Comparison of ENCODE assay signal across 1 cellular context in the genomic region with DNA sequence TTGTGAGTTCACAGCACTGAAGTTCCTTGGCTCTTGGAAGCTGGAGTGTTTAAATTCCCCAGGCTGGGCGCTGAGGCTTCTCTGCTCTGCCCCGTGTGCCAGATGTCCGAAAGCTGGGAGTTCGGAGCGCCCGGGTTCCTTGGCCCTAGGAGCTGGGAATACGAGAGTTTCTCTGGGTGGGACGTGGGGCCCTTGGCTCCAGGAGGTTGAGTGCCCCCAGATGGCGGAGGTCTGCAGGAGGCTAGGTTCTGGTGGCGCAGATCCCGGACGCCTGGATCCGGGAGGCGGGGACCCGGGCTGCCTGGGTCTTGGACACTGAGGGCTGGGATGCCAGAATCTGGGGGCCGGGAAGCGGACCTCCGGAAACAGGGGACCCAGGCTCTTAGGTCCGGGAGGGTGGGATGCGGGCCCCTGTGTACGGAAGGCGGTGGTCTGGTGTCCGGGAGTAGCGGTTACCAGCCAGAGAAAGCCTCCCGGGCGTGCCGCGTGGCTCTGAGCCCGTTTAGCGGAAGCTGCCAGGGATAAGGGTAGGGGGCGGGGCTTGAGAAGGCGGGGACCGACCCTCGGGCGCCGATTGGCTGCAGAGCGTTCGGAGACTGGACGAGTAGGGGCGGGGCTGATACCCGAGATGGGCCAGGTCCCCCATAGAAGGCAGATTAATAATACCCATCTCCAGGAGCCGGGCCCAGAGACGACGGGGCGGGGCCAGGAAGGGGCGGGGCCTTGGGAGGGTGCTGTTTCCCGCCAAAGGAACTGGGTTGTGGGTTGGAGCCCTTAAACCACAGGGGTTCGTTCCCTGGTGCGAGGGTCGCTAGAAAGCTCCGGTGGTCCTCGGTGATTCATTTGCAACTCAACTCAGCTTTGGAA.
TF ChIP-seq lines count a peak whose summit lies in the region.

Gene SLC1A5 (minus strand): TSS at position 494 of the 867 bp plus-strand sequence. CDS start 629 bp downstream, outside the sequence.

TF ChIP-seq in HepG2, 621 proteins besides CTCF, POLR2A, EP300 and RAD21 (continued from another document and continues in another):
- TF ChIP-seq, protein P1, sequence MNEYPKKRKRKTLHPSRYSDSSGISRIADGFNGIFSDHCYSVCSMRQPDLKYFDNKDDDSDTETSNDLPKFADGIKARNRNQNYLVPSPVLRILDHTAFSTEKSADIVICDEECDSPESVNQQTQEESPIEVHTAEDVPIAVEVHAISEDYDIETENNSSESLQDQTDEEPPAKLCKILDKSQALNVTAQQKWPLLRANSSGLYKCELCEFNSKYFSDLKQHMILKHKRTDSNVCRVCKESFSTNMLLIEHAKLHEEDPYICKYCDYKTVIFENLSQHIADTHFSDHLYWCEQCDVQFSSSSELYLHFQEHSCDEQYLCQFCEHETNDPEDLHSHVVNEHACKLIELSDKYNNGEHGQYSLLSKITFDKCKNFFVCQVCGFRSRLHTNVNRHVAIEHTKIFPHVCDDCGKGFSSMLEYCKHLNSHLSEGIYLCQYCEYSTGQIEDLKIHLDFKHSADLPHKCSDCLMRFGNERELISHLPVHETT (CRISPR knock-in tag; conservative IDR thresholded peaks at IDR 0.05), result no peak; the same call in 1 of the 2 replicates
- TF ChIP-seq MEF2D (CRISPR knock-in tag; IDR thresholded peaks at IDR 0.05) (0 out of 2 replicates have a peak, but pooled peaks have one; percentile 57), ZNF280D (CRISPR knock-in tag; IDR thresholded peaks at IDR 0.05) (no peak), GZF1 (CRISPR knock-in tag; IDR thresholded peaks at IDR 0.05) (no peak), ZNF180 (CRISPR knock-in tag; IDR thresholded peaks at IDR 0.05; ENCODE audit: borderline replicate concordance, low read depth) (no peak), ZNF660 (CRISPR knock-in tag; IDR thresholded peaks at IDR 0.05; ENCODE audit: borderline replicate concordance, low read depth) (no peak), ZBTB38 (CRISPR knock-in tag; IDR thresholded peaks at IDR 0.05) (peak; percentile 42; the same call in 1 of the 2 replicates), PRDM10 (CRISPR knock-in tag; IDR thresholded peaks at IDR 0.05; ENCODE audit: low read depth) (no peak), STAT5B (CRISPR knock-in tag; IDR thresholded peaks at IDR 0.05) (0 out of 2 replicates have a peak, but pooled peaks have one; percentile 29), ZNF569 (CRISPR knock-in tag; IDR thresholded peaks at IDR 0.05; ENCODE audit: borderline replicate concordance) (no peak; the same call in 1 of the 2 replicates), ZNF326 (CRISPR knock-in tag; IDR thresholded peaks at IDR 0.05; ENCODE audit: borderline replicate concordance) (no peak), HES4 (CRISPR knock-in tag; IDR thresholded peaks at IDR 0.05; ENCODE audit: borderline replicate concordance) (peak; percentile 68; the same call in 1 of the 2 replicates), SMAD3 (CRISPR knock-in tag; IDR thresholded peaks at IDR 0.05) (peak; percentile 68; the same call in 1 of the 2 replicates), NR2F2 (IDR thresholded peaks at IDR 0.05; ENCODE audit: borderline replicate concordance, low read depth) (0 out of 2 replicates have a peak, but pooled peaks have one; percentile 15), KDM6A (CRISPR knock-in tag; IDR thresholded peaks at IDR 0.05; ENCODE audit: low read depth) (no peak), HNRNPLL (IDR thresholded peaks at IDR 0.05; ENCODE audit: low read depth, low read length, poor library complexity, severe bottlenecking) (peak; percentile 62), ZNF337 (CRISPR knock-in tag; IDR thresholded peaks at IDR 0.05; ENCODE audit: borderline replicate concordance, low read depth) (no peak), PPARG (CRISPR knock-in tag; conservative IDR thresholded peaks at IDR 0.05) (no peak), ZNF121 (CRISPR knock-in tag; IDR thresholded peaks at IDR 0.05) (0 out of 2 replicates have a peak, but pooled peaks have one; percentile 30), PRMT3 (CRISPR knock-in tag; IDR thresholded peaks at IDR 0.05; ENCODE audit: borderline replicate concordance, low read depth) (no peak), MTA3 (CRISPR knock-in tag; IDR thresholded peaks at IDR 0.05) (no peak), MATR3 (CRISPR knock-in tag; IDR thresholded peaks at IDR 0.05) (no peak), TCF12 (IDR thresholded peaks at IDR 0.05) (no peak), TCF12 (CRISPR knock-in tag; IDR thresholded peaks at IDR 0.05) (no peak), ZSCAN12 (CRISPR knock-in tag; IDR thresholded peaks at IDR 0.05) (peak; percentile 74), SIN3B (IDR thresholded peaks at IDR 0.05; ENCODE audit: low read length) (no peak)
- TF ChIP-seq, protein P2, sequence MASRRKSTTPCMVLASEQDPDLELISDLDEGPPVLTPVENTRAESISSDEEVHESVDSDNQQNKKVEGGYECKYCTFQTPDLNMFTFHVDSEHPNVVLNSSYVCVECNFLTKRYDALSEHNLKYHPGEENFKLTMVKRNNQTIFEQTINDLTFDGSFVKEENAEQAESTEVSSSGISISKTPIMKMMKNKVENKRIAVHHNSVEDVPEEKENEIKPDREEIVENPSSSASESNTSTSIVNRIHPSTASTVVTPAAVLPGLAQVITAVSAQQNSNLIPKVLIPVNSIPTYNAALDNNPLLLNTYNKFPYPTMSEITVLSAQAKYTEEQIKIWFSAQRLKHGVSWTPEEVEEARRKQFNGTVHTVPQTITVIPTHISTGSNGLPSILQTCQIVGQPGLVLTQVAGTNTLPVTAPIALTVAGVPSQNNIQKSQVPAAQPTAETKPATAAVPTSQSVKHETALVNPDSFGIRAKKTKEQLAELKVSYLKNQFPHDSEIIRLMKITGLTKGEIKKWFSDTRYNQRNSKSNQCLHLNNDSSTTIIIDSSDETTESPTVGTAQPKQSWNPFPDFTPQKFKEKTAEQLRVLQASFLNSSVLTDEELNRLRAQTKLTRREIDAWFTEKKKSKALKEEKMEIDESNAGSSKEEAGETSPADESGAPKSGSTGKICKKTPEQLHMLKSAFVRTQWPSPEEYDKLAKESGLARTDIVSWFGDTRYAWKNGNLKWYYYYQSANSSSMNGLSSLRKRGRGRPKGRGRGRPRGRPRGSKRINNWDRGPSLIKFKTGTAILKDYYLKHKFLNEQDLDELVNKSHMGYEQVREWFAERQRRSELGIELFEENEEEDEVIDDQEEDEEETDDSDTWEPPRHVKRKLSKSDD (CRISPR knock-in tag; IDR thresholded peaks at IDR 0.05; ENCODE audit: low read depth), result no peak
- TF ChIP-seq, protein P3, sequence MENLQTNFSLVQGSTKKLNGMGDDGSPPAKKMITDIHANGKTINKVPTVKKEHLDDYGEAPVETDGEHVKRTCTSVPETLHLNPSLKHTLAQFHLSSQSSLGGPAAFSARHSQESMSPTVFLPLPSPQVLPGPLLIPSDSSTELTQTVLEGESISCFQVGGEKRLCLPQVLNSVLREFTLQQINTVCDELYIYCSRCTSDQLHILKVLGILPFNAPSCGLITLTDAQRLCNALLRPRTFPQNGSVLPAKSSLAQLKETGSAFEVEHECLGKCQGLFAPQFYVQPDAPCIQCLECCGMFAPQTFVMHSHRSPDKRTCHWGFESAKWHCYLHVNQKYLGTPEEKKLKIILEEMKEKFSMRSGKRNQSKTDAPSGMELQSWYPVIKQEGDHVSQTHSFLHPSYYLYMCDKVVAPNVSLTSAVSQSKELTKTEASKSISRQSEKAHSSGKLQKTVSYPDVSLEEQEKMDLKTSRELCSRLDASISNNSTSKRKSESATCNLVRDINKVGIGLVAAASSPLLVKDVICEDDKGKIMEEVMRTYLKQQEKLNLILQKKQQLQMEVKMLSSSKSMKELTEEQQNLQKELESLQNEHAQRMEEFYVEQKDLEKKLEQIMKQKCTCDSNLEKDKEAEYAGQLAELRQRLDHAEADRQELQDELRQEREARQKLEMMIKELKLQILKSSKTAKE (CRISPR knock-in tag; IDR thresholded peaks at IDR 0.05; ENCODE audit: borderline replicate concordance), result no peak
- TF ChIP-seq, protein P4, sequence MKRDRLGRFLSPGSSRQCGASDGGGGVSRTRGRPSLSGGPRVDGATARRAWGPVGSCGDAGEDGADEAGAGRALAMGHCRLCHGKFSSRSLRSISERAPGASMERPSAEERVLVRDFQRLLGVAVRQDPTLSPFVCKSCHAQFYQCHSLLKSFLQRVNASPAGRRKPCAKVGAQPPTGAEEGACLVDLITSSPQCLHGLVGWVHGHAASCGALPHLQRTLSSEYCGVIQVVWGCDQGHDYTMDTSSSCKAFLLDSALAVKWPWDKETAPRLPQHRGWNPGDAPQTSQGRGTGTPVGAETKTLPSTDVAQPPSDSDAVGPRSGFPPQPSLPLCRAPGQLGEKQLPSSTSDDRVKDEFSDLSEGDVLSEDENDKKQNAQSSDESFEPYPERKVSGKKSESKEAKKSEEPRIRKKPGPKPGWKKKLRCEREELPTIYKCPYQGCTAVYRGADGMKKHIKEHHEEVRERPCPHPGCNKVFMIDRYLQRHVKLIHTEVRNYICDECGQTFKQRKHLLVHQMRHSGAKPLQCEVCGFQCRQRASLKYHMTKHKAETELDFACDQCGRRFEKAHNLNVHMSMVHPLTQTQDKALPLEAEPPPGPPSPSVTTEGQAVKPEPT (CRISPR knock-in tag; IDR thresholded peaks at IDR 0.05; ENCODE audit: low read depth), result 0 out of 2 replicates have a peak, but pooled peaks have one; percentile 23
- TF ChIP-seq, protein P5, sequence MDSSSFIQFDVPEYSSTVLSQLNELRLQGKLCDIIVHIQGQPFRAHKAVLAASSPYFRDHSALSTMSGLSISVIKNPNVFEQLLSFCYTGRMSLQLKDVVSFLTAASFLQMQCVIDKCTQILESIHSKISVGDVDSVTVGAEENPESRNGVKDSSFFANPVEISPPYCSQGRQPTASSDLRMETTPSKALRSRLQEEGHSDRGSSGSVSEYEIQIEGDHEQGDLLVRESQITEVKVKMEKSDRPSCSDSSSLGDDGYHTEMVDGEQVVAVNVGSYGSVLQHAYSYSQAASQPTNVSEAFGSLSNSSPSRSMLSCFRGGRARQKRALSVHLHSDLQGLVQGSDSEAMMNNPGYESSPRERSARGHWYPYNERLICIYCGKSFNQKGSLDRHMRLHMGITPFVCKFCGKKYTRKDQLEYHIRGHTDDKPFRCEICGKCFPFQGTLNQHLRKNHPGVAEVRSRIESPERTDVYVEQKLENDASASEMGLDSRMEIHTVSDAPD (CRISPR knock-in tag; IDR thresholded peaks at IDR 0.05), result no peak
- TF ChIP-seq, protein P6, sequence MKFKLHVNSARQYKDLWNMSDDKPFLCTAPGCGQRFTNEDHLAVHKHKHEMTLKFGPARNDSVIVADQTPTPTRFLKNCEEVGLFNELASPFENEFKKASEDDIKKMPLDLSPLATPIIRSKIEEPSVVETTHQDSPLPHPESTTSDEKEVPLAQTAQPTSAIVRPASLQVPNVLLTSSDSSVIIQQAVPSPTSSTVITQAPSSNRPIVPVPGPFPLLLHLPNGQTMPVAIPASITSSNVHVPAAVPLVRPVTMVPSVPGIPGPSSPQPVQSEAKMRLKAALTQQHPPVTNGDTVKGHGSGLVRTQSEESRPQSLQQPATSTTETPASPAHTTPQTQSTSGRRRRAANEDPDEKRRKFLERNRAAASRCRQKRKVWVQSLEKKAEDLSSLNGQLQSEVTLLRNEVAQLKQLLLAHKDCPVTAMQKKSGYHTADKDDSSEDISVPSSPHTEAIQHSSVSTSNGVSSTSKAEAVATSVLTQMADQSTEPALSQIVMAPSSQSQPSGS (CRISPR knock-in tag; IDR thresholded peaks at IDR 0.05), result peak; percentile 68; the same call in 1 of the 2 replicates
- TF ChIP-seq, protein P7, sequence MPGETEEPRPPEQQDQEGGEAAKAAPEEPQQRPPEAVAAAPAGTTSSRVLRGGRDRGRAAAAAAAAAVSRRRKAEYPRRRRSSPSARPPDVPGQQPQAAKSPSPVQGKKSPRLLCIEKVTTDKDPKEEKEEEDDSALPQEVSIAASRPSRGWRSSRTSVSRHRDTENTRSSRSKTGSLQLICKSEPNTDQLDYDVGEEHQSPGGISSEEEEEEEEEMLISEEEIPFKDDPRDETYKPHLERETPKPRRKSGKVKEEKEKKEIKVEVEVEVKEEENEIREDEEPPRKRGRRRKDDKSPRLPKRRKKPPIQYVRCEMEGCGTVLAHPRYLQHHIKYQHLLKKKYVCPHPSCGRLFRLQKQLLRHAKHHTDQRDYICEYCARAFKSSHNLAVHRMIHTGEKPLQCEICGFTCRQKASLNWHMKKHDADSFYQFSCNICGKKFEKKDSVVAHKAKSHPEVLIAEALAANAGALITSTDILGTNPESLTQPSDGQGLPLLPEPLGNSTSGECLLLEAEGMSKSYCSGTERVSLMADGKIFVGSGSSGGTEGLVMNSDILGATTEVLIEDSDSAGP (CRISPR knock-in tag; IDR thresholded peaks at IDR 0.05; ENCODE audit: borderline replicate concordance), result peak; percentile 66; the same call in 1 of the 2 replicates
